Comparison of ENCODE assay signal across 2 cellular contexts in genomic region chr1:228899421-228899956, GRCh38.
TF ChIP-seq lines count a peak whose summit lies in the region.

No MANE protein-coding gene starts in this region.

TF ChIP-seq in SK-N-SH, 30 proteins besides CTCF, POLR2A, EP300 and RAD21 (continued from another document):
- no peak for TF ChIP-seq REST (IDR thresholded peaks at IDR 0.05; ENCODE audit: low read depth, low read length)
- no peak for TF ChIP-seq FOXJ3 (CRISPR knock-in tag; IDR thresholded peaks at IDR 0.05)
- TF ChIP-seq, protein P1, sequence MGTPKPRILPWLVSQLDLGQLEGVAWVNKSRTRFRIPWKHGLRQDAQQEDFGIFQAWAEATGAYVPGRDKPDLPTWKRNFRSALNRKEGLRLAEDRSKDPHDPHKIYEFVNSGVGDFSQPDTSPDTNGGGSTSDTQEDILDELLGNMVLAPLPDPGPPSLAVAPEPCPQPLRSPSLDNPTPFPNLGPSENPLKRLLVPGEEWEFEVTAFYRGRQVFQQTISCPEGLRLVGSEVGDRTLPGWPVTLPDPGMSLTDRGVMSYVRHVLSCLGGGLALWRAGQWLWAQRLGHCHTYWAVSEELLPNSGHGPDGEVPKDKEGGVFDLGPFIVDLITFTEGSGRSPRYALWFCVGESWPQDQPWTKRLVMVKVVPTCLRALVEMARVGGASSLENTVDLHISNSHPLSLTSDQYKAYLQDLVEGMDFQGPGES (IDR thresholded peaks at IDR 0.05; ENCODE audit: low read depth, low read length): no peak
- TF ChIP-seq, protein P2, sequence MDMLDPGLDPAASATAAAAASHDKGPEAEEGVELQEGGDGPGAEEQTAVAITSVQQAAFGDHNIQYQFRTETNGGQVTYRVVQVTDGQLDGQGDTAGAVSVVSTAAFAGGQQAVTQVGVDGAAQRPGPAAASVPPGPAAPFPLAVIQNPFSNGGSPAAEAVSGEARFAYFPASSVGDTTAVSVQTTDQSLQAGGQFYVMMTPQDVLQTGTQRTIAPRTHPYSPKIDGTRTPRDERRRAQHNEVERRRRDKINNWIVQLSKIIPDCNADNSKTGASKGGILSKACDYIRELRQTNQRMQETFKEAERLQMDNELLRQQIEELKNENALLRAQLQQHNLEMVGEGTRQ (IDR thresholded peaks at IDR 0.05; ENCODE audit: borderline replicate concordance, low read depth, low read length): no peak
- no peak for TF ChIP-seq JUND (IDR thresholded peaks at IDR 0.05)
- TF ChIP-seq FOXM1 (IDR thresholded peaks at IDR 0.05; ENCODE audit: low read depth): no peak
- TF ChIP-seq POLR2AphosphoS5 (IDR thresholded peaks at IDR 0.05; ENCODE audit: low read depth, low read length): no peak
- no peak for TF ChIP-seq MAX (IDR thresholded peaks at IDR 0.05; ENCODE audit: low read depth)
- TF ChIP-seq SIN3A (IDR thresholded peaks at IDR 0.05; ENCODE audit: borderline replicate concordance, low read depth, low read length): no peak
- TF ChIP-seq, protein P3, sequence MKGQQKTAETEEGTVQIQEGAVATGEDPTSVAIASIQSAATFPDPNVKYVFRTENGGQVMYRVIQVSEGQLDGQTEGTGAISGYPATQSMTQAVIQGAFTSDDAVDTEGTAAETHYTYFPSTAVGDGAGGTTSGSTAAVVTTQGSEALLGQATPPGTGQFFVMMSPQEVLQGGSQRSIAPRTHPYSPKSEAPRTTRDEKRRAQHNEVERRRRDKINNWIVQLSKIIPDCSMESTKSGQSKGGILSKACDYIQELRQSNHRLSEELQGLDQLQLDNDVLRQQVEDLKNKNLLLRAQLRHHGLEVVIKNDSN (IDR thresholded peaks at IDR 0.05; ENCODE audit: borderline replicate concordance, low read depth): no peak
- TF ChIP-seq GATA2 (CRISPR knock-in tag; IDR thresholded peaks at IDR 0.05): no peak
- TF ChIP-seq MEF2A (IDR thresholded peaks at IDR 0.05; ENCODE audit: borderline replicate concordance, low read depth): no peak

TF ChIP-seq in SK-N-SH treated with all-trans-retinoic acid at 6 μM for 48 hours, 23 proteins besides CTCF, POLR2A, EP300 and RAD21 (continued from another document):
- TF ChIP-seq POU6F1 (CRISPR knock-in tag; IDR thresholded peaks at IDR 0.05; ENCODE audit: borderline replicate concordance, low read depth) (no peak), BACH2 (CRISPR knock-in tag; IDR thresholded peaks at IDR 0.05; ENCODE audit: borderline replicate concordance) (no peak), ISL1 (CRISPR knock-in tag; IDR thresholded peaks at IDR 0.05) (no peak), OSR1 (CRISPR knock-in tag; IDR thresholded peaks at IDR 0.05) (no peak), RARB (CRISPR knock-in tag; IDR thresholded peaks at IDR 0.05) (no peak), GLIS3 (CRISPR knock-in tag; IDR thresholded peaks at IDR 0.05) (no peak), ARNTL (CRISPR knock-in tag; IDR thresholded peaks at IDR 0.05; ENCODE audit: borderline replicate concordance, low read depth) (no peak), PATZ1 (CRISPR knock-in tag; IDR thresholded peaks at IDR 0.05; ENCODE audit: borderline replicate concordance) (no peak), TCF4 (CRISPR knock-in tag; IDR thresholded peaks at IDR 0.05; ENCODE audit: borderline replicate concordance) (no peak), PPARA (CRISPR knock-in tag; IDR thresholded peaks at IDR 0.05; ENCODE audit: borderline replicate concordance) (no peak)
- TF ChIP-seq, protein P4, sequence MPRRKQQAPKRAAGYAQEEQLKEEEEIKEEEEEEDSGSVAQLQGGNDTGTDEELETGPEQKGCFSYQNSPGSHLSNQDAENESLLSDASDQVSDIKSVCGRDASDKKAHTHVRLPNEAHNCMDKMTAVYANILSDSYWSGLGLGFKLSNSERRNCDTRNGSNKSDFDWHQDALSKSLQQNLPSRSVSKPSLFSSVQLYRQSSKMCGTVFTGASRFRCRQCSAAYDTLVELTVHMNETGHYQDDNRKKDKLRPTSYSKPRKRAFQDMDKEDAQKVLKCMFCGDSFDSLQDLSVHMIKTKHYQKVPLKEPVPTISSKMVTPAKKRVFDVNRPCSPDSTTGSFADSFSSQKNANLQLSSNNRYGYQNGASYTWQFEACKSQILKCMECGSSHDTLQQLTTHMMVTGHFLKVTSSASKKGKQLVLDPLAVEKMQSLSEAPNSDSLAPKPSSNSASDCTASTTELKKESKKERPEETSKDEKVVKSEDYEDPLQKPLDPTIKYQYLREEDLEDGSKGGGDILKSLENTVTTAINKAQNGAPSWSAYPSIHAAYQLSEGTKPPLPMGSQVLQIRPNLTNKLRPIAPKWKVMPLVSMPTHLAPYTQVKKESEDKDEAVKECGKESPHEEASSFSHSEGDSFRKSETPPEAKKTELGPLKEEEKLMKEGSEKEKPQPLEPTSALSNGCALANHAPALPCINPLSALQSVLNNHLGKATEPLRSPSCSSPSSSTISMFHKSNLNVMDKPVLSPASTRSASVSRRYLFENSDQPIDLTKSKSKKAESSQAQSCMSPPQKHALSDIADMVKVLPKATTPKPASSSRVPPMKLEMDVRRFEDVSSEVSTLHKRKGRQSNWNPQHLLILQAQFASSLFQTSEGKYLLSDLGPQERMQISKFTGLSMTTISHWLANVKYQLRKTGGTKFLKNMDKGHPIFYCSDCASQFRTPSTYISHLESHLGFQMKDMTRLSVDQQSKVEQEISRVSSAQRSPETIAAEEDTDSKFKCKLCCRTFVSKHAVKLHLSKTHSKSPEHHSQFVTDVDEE (CRISPR knock-in tag; IDR thresholded peaks at IDR 0.05): no peak
TF ChIP-seq in SK-N-SH treated with all-trans-retinoic acid at 6 μM for 48 hours: peak in this region for 0.
